ENCODE assay signal across 21 cellular contexts in genomic region chr2:232483296-232483922, GRCh38. TPM values are rescaled to one million over a fixed set of nuclear protein-coding genes. Genes with fewer than 3 reads are reported as not detected.
DNase-seq lines count a peak whose midpoint lies in the region; ATAC-seq, FAIRE-seq and TF ChIP-seq lines count a peak whose summit lies in the region.
"Had no signal": no experiment of that assay in that cellular context is flagged by ENCODE, and none has a peak within 500 bp of the region (broad histone marks: within the 10 kb centered on the region; RNA-seq: fewer than 3 reads in every experiment).

No MANE protein-coding gene starts in this region.

- POLR2A ChIA-PET in HepG2 (lab: Yijun Ruan, JAX): no interaction called here

- H3K27ac ChIP-seq in HepG2 (ENCODE audit: extremely low read length, insufficient read depth, low read length) (no peak overlapping the region), sigmoid colon (no peak overlapping the region)
- H3K27ac ChIP-seq: GM23248 had no signal

- H3K4me3 ChIP-seq in H7 (ENCODE audit: insufficient read depth, low read depth, low read length) (no peak overlapping the region), HepG2 (replicated peaks in 1 of 3; ENCODE audit: insufficient read depth in 1 of 3, low read depth in 2 of 3, low read length in 3 of 3) (no peak overlapping the region), sigmoid colon (no peak overlapping the region)
- H3K4me3 ChIP-seq: GM12878, GM23248 had no signal

- no peaks in the 10 kb centered on the region; the same call in 1 of the 2 replicates for H4K20me1 ChIP-seq in HepG2 (ENCODE audit: insufficient read depth, low read length)

- BruUV-seq in HepG2 (replicated peaks; lab: Mats Ljungman, UMichigan): no TSS peak

- H3K79me2 ChIP-seq in HepG2 (ENCODE audit: insufficient read depth, low read length): no peaks in the 10 kb centered on the region

- no peak overlapping the region for H3K4me2 ChIP-seq in HepG2 (ENCODE audit: low read depth, low read length)

- TF ChIP-seq RAD21 in HepG2 (CRISPR knock-in tag; IDR thresholded peaks at IDR 0.05): no peak

- in situ Hi-C loops in HepG2 (cut with HindIII; ENCODE audit: extremely low pct_ligation_motif_present, low pct_unique_long_range_greater_than_20kb): no loop called here

- H3K9ac ChIP-seq in HepG2 (ENCODE audit: insufficient read depth, low read depth, low read length): no peak overlapping the region
- H3K9ac ChIP-seq: GM23248 had no signal

- H3K27me3 ChIP-seq in H7 (ENCODE audit: control insufficient read depth, insufficient read depth, low read length) (peaks cover 41% of the 10 kb centered on the region), HepG2 (ENCODE audit: control insufficient read depth in 1 of 2, insufficient read depth in 2 of 2, low read length in 2 of 2) (peaks cover 29 to 88% of the 10 kb centered on the region in 2 experiments), sigmoid colon (peaks cover 26 to 70% (median 38%) of the 10 kb centered on the region in 3 donors)

- WGBS in HepG2 (ENCODE audit: low lambda C conversion rate): 29% methylated on average over 3 of the region's 10 CpGs
- WGBS in sigmoid colon, 2 donors: 88 to 89% methylated on average over 10 of the region's 10 CpGs

- no peak overlapping the region for H2AFZ ChIP-seq in HepG2 (ENCODE audit: low read length)
- H2AFZ ChIP-seq: GM23248 had no signal

- no peak for TF ChIP-seq POLR2A in HepG2 (IDR thresholded peaks at IDR 0.05; ENCODE audit: insufficient read depth in 1 of 2, low read depth in 2 of 2, low read length in 2 of 2)
- no peak for TF ChIP-seq POLR2A in sigmoid colon (IDR thresholded peaks at IDR 0.05)

- CTCF ChIA-PET in HepG2 (lab: Yijun Ruan, JAX; ENCODE audit: low intra/inter-chr PET ratio, low total read pairs): no interaction called here

- no peak for FAIRE-seq in HepG2 (lab: Jason Lieb, UNC)
- FAIRE-seq: GM12878 had no signal

- DNase-seq in activated effector memory CD4-positive, alpha-beta T cell treated with anti-CD3 and anti-CD28 coated beads, Interleukin-2, amount 50 U/mL, for 16 hours: peak; percentile 55
- DNase-seq in activated effector memory CD4-positive, alpha-beta T cell treated with Interleukin-2 at 50 U/mL for 16 hours: no peak
- DNase-seq in H7 (peak; percentile 43), HepG2 (ENCODE audit: low spot score) (no peak), sigmoid colon (peak; percentile 48), COR-L47 (lab: John Stamatoyannopoulos, UW) (no peak)
- no peak for DNase-seq in stimulated activated CD4-positive, alpha-beta T cell treated with anti-CD3 and anti-CD28 coated beads, Interleukin-15, amount 100 ng/mL, for 24 hours
- DNase-seq: C1 segment of cervical spinal cord, DMS 273 treated with DMSO at 0.1 percent for 48 hours, GDM1, GM23248, KG1, NCI-H1436, NCI-H2029 treated with DMSO at 0.1 percent for 48 hours, NCI-H2171 treated with DMSO at 0.1 percent for 48 hours, NCI-H748 treated with DMSO at 0.1 percent for 48 hours, OCI-M1 had no signal

- TF ChIP-seq CTCF in HepG2 (CRISPR knock-in tag; IDR thresholded peaks at IDR 0.05): no peak
- TF ChIP-seq CTCF in sigmoid colon (IDR thresholded peaks at IDR 0.05): no peak

- ATAC-seq in HepG2: no peak
- ATAC-seq: GM12878 had no signal

- H3K36me3 ChIP-seq in H7 (replicated peaks; ENCODE audit: control insufficient read depth, insufficient read depth, low read length) (no peaks in the 10 kb centered on the region), HepG2 (replicated peaks in 1 of 2; ENCODE audit: control insufficient read depth in 1 of 2, insufficient read depth in 2 of 2, low read length in 2 of 2) (no peaks in the 10 kb centered on the region), sigmoid colon (no peaks in the 10 kb centered on the region)

- H3K4me1 ChIP-seq in HepG2 (ENCODE audit: insufficient read depth, low read length) (no peaks in the 10 kb centered on the region), sigmoid colon (peaks cover 0 to 12% (median 10%) of the 10 kb centered on the region in 4 donors)

- TF ChIP-seq EP300 in HepG2 (IDR thresholded peaks at IDR 0.05; ENCODE audit: low read depth in 2 of 2, low read length in 2 of 2): no peak
- TF ChIP-seq EP300 in HepG2 (CRISPR knock-in tag; IDR thresholded peaks at IDR 0.05; ENCODE audit: borderline replicate concordance): no peak
- no peak for TF ChIP-seq EP300 in sigmoid colon (IDR thresholded peaks at IDR 0.05)

- H3K9me3 ChIP-seq in HepG2 (ENCODE audit: low read length) (no peaks in the 10 kb centered on the region), sigmoid colon (no peaks in the 10 kb centered on the region)

- intact Hi-C loops in HepG2 (cut with micrococcal nuclease; ENCODE audit: unreplicated experiment) (no loop called here), sigmoid colon (cut with DNase I) (no loop called here)

RNA-seq across cellular contexts. Expression of gene ECEL1, which starts 4.2 kb away (rescaled TPM):
- total RNA-seq in H7 (2014; rRNA removed; shearing (Covaris generic)): 12.5 and 17.2 TPM in 2 replicates
- not detected in 2 replicates for total RNA-seq in HepG2 (2016; rRNA removed; fragmentation: Illumina TruSeq; extraction: Trizol)
- not detected in 2 replicates for total RNA-seq in HepG2 (2016; cell fraction: cytosol; rRNA removed; fragmentation: Illumina TruSeq; extraction: Trizol; ENCODE audit: low read depth)
- not detected in 2 replicates for total RNA-seq in HepG2 (2016; cell fraction: insoluble cytoplasmic fraction; rRNA removed; fragmentation: Illumina TruSeq; extraction: Trizol)
- not detected in 2 replicates for total RNA-seq in HepG2 (2016; cell fraction: membrane; rRNA removed; fragmentation: Illumina TruSeq; extraction: Trizol)
- not detected in 2 replicates for total RNA-seq in HepG2 (2016; cell fraction: nucleus; rRNA removed; fragmentation: Illumina TruSeq; extraction: Trizol)
- polyA plus RNA-seq in HepG2 (2011; rRNA removed): not detected in 2 replicates
- polyA plus RNA-seq in HepG2 (2011; cell fraction: cytosol; rRNA removed): 0.06 TPM in 1 of 2 replicates, not detected in the other
- polyA plus RNA-seq in HepG2 (2011; cell fraction: nucleus; rRNA removed): 0.05 TPM in 1 of 2 replicates, not detected in the other
- polyA plus RNA-seq in HepG2 (2012): not detected in 2 replicates
- polyA plus RNA-seq in HepG2 (2016; cell fraction: cytosol; fragmentation: Illumina TruSeq; extraction: Trizol; ENCODE audit: low read depth): not detected in 2 replicates
- polyA plus RNA-seq in HepG2 (2016; cell fraction: insoluble cytoplasmic fraction; fragmentation: Illumina TruSeq; extraction: Trizol; ENCODE audit: low read depth): not detected in 2 replicates
- not detected in 2 replicates for polyA plus RNA-seq in HepG2 (2016; cell fraction: membrane; fragmentation: Illumina TruSeq; extraction: Trizol; ENCODE audit: low read depth)
- polyA plus RNA-seq in HepG2 (2016; cell fraction: nucleus; fragmentation: Illumina TruSeq; extraction: Trizol; ENCODE audit: insufficient read depth, low read depth): not detected in 2 replicates
- polyA minus RNA-seq in HepG2 (2011; rRNA and poly(A)+ RNA removed; ENCODE audit: low replicate concordance): not detected in 2 replicates
- not detected in 2 replicates for polyA minus RNA-seq in HepG2 (2011; cell fraction: cytosol; rRNA and poly(A)+ RNA removed)
- polyA minus RNA-seq in HepG2 (2011; cell fraction: nucleus; rRNA and poly(A)+ RNA removed): not detected in 2 replicates
- 1 to 10 TPM in 2 of 4 donors, under 1 TPM in 2; 0.16 to 6.1 (median 1.0) TPM for total RNA-seq in sigmoid colon
- polyA plus RNA-seq in sigmoid colon: under 1 TPM in 1 of 3 donors, not detected in 2; 0.61 TPM
- total RNA-seq: GM12878, RPMI7951 had no signal
- polyA plus RNA-seq: GM12878, GM23248 had no signal

RNA-seq across cellular contexts. Expression of gene ALPI, which starts 27.5 kb away (rescaled TPM):
- 0.10 TPM in 1 of 2 replicates, not detected in the other for total RNA-seq in H7 (2014; rRNA removed; shearing (Covaris generic))
- total RNA-seq in HepG2 (2016; rRNA removed; fragmentation: Illumina TruSeq; extraction: Trizol): not detected in 2 replicates
- not detected in 2 replicates for total RNA-seq in HepG2 (2016; cell fraction: cytosol; rRNA removed; fragmentation: Illumina TruSeq; extraction: Trizol; ENCODE audit: low read depth)
- not detected in 2 replicates for total RNA-seq in HepG2 (2016; cell fraction: insoluble cytoplasmic fraction; rRNA removed; fragmentation: Illumina TruSeq; extraction: Trizol)
- total RNA-seq in HepG2 (2016; cell fraction: membrane; rRNA removed; fragmentation: Illumina TruSeq; extraction: Trizol): not detected in 2 replicates
- total RNA-seq in HepG2 (2016; cell fraction: nucleus; rRNA removed; fragmentation: Illumina TruSeq; extraction: Trizol): not detected in 2 replicates
- polyA plus RNA-seq in HepG2 (2011; rRNA removed): 0.03 TPM in 1 of 2 replicates, not detected in the other
- 0.03 and 0.05 TPM in 2 replicates for polyA plus RNA-seq in HepG2 (2011; cell fraction: cytosol; rRNA removed)
- polyA plus RNA-seq in HepG2 (2011; cell fraction: nucleus; rRNA removed): 0.07 TPM in 1 of 2 replicates, not detected in the other
- polyA plus RNA-seq in HepG2 (2012): not detected in 2 replicates
- not detected in 2 replicates for polyA plus RNA-seq in HepG2 (2016; cell fraction: cytosol; fragmentation: Illumina TruSeq; extraction: Trizol; ENCODE audit: low read depth)
- polyA plus RNA-seq in HepG2 (2016; cell fraction: insoluble cytoplasmic fraction; fragmentation: Illumina TruSeq; extraction: Trizol; ENCODE audit: low read depth): not detected in 2 replicates
- polyA plus RNA-seq in HepG2 (2016; cell fraction: membrane; fragmentation: Illumina TruSeq; extraction: Trizol; ENCODE audit: low read depth): not detected in 2 replicates
- polyA plus RNA-seq in HepG2 (2016; cell fraction: nucleus; fragmentation: Illumina TruSeq; extraction: Trizol; ENCODE audit: insufficient read depth, low read depth): not detected in 2 replicates
- 0.42 TPM in 1 of 2 replicates, not detected in the other for polyA minus RNA-seq in HepG2 (2011; rRNA and poly(A)+ RNA removed; ENCODE audit: low replicate concordance)
- polyA minus RNA-seq in HepG2 (2011; cell fraction: cytosol; rRNA and poly(A)+ RNA removed): not detected in 2 replicates
- polyA minus RNA-seq in HepG2 (2011; cell fraction: nucleus; rRNA and poly(A)+ RNA removed): not detected in 2 replicates
- total RNA-seq in sigmoid colon: not detected
- polyA plus RNA-seq in sigmoid colon: 10 to 100 TPM in 1 of 3 donors, 1 to 10 TPM in 2; 5.3 to 10.2 (median 7.2) TPM
- total RNA-seq: A673, GM12878, GM23248, NCI-H460, RPMI7951 had no signal
- polyA plus RNA-seq: GM12878, GM23248 had no signal

RNA-seq across cellular contexts. Expression of gene PRSS56, which starts 36.8 kb away (rescaled TPM):
- total RNA-seq in H7 (2014; rRNA removed; shearing (Covaris generic)): not detected in 2 replicates
- total RNA-seq in HepG2 (2016; rRNA removed; fragmentation: Illumina TruSeq; extraction: Trizol): not detected in 2 replicates
- total RNA-seq in HepG2 (2016; cell fraction: cytosol; rRNA removed; fragmentation: Illumina TruSeq; extraction: Trizol; ENCODE audit: low read depth): not detected in 2 replicates
- total RNA-seq in HepG2 (2016; cell fraction: insoluble cytoplasmic fraction; rRNA removed; fragmentation: Illumina TruSeq; extraction: Trizol): 0.09 TPM in 1 of 2 replicates, not detected in the other
- not detected in 2 replicates for total RNA-seq in HepG2 (2016; cell fraction: membrane; rRNA removed; fragmentation: Illumina TruSeq; extraction: Trizol)
- not detected in 2 replicates for total RNA-seq in HepG2 (2016; cell fraction: nucleus; rRNA removed; fragmentation: Illumina TruSeq; extraction: Trizol)
- not detected in 2 replicates for polyA plus RNA-seq in HepG2 (2011; rRNA removed)
- not detected in 2 replicates for polyA plus RNA-seq in HepG2 (2011; cell fraction: cytosol; rRNA removed)
- polyA plus RNA-seq in HepG2 (2011; cell fraction: nucleus; rRNA removed): not detected in 2 replicates
- not detected in 2 replicates for polyA plus RNA-seq in HepG2 (2012)
- polyA plus RNA-seq in HepG2 (2016; cell fraction: cytosol; fragmentation: Illumina TruSeq; extraction: Trizol; ENCODE audit: low read depth): not detected in 2 replicates
- polyA plus RNA-seq in HepG2 (2016; cell fraction: insoluble cytoplasmic fraction; fragmentation: Illumina TruSeq; extraction: Trizol; ENCODE audit: low read depth): not detected in 2 replicates
- not detected in 2 replicates for polyA plus RNA-seq in HepG2 (2016; cell fraction: membrane; fragmentation: Illumina TruSeq; extraction: Trizol; ENCODE audit: low read depth)
- not detected in 2 replicates for polyA plus RNA-seq in HepG2 (2016; cell fraction: nucleus; fragmentation: Illumina TruSeq; extraction: Trizol; ENCODE audit: insufficient read depth, low read depth)
- polyA minus RNA-seq in HepG2 (2011; rRNA and poly(A)+ RNA removed; ENCODE audit: low replicate concordance): not detected in 2 replicates
- polyA minus RNA-seq in HepG2 (2011; cell fraction: cytosol; rRNA and poly(A)+ RNA removed): not detected in 2 replicates
- not detected in 2 replicates for polyA minus RNA-seq in HepG2 (2011; cell fraction: nucleus; rRNA and poly(A)+ RNA removed)
- not detected for total RNA-seq in sigmoid colon
- not detected for polyA plus RNA-seq in sigmoid colon
- total RNA-seq: A673, GM12878, GM23248, NCI-H460, RPMI7951 had no signal
- polyA plus RNA-seq: GM12878, GM23248 had no signal

RNA-seq across cellular contexts. Expression of gene CHRND, which starts 42.6 kb away (rescaled TPM):
- total RNA-seq in H7 (2014; rRNA removed; shearing (Covaris generic)): not detected in 2 replicates
- 0.10 TPM in 1 of 2 replicates, not detected in the other for total RNA-seq in HepG2 (2016; rRNA removed; fragmentation: Illumina TruSeq; extraction: Trizol)
- not detected in 2 replicates for total RNA-seq in HepG2 (2016; cell fraction: cytosol; rRNA removed; fragmentation: Illumina TruSeq; extraction: Trizol; ENCODE audit: low read depth)
- not detected in 2 replicates for total RNA-seq in HepG2 (2016; cell fraction: insoluble cytoplasmic fraction; rRNA removed; fragmentation: Illumina TruSeq; extraction: Trizol)
- total RNA-seq in HepG2 (2016; cell fraction: membrane; rRNA removed; fragmentation: Illumina TruSeq; extraction: Trizol): 0.07 and 0.25 TPM in 2 replicates
- total RNA-seq in HepG2 (2016; cell fraction: nucleus; rRNA removed; fragmentation: Illumina TruSeq; extraction: Trizol): not detected in 2 replicates
- 0.13 and 0.18 TPM in 2 replicates for polyA plus RNA-seq in HepG2 (2011; rRNA removed)
- 0.08 and 0.14 TPM in 2 replicates for polyA plus RNA-seq in HepG2 (2011; cell fraction: cytosol; rRNA removed)
- polyA plus RNA-seq in HepG2 (2011; cell fraction: nucleus; rRNA removed): 0.12 and 0.24 TPM in 2 replicates
- polyA plus RNA-seq in HepG2 (2012): 0.13 and 0.32 TPM in 2 replicates
- polyA plus RNA-seq in HepG2 (2016; cell fraction: cytosol; fragmentation: Illumina TruSeq; extraction: Trizol; ENCODE audit: low read depth): 0.10 and 0.12 TPM in 2 replicates
- not detected in 2 replicates for polyA plus RNA-seq in HepG2 (2016; cell fraction: insoluble cytoplasmic fraction; fragmentation: Illumina TruSeq; extraction: Trizol; ENCODE audit: low read depth)
- polyA plus RNA-seq in HepG2 (2016; cell fraction: membrane; fragmentation: Illumina TruSeq; extraction: Trizol; ENCODE audit: low read depth): 0.11 and 0.52 TPM in 2 replicates
- polyA plus RNA-seq in HepG2 (2016; cell fraction: nucleus; fragmentation: Illumina TruSeq; extraction: Trizol; ENCODE audit: insufficient read depth, low read depth): 0.26 TPM in 1 of 2 replicates, not detected in the other
- polyA minus RNA-seq in HepG2 (2011; rRNA and poly(A)+ RNA removed; ENCODE audit: low replicate concordance): 0.28 TPM in 1 of 2 replicates, not detected in the other
- not detected in 2 replicates for polyA minus RNA-seq in HepG2 (2011; cell fraction: cytosol; rRNA and poly(A)+ RNA removed)
- polyA minus RNA-seq in HepG2 (2011; cell fraction: nucleus; rRNA and poly(A)+ RNA removed): not detected in 2 replicates
- total RNA-seq in sigmoid colon: not detected
- polyA plus RNA-seq in sigmoid colon: not detected
- total RNA-seq: A673, GM12878, GM23248, RPMI7951 had no signal
- polyA plus RNA-seq: GM12878, GM23248 had no signal

RNA-seq across cellular contexts. Expression of gene CHRNG, which starts 56.1 kb away (rescaled TPM):
- not detected in 2 replicates for total RNA-seq in H7 (2014; rRNA removed; shearing (Covaris generic))
- total RNA-seq in HepG2 (2016; rRNA removed; fragmentation: Illumina TruSeq; extraction: Trizol): not detected in 2 replicates
- total RNA-seq in HepG2 (2016; cell fraction: cytosol; rRNA removed; fragmentation: Illumina TruSeq; extraction: Trizol; ENCODE audit: low read depth): not detected in 2 replicates
- total RNA-seq in HepG2 (2016; cell fraction: insoluble cytoplasmic fraction; rRNA removed; fragmentation: Illumina TruSeq; extraction: Trizol): not detected in 2 replicates
- total RNA-seq in HepG2 (2016; cell fraction: membrane; rRNA removed; fragmentation: Illumina TruSeq; extraction: Trizol): not detected in 2 replicates
- not detected in 2 replicates for total RNA-seq in HepG2 (2016; cell fraction: nucleus; rRNA removed; fragmentation: Illumina TruSeq; extraction: Trizol)
- not detected in 2 replicates for polyA plus RNA-seq in HepG2 (2011; rRNA removed)
- polyA plus RNA-seq in HepG2 (2011; cell fraction: cytosol; rRNA removed): not detected in 2 replicates
- not detected in 2 replicates for polyA plus RNA-seq in HepG2 (2011; cell fraction: nucleus; rRNA removed)
- 0.05 and 0.21 TPM in 2 replicates for polyA plus RNA-seq in HepG2 (2012)
- not detected in 2 replicates for polyA plus RNA-seq in HepG2 (2016; cell fraction: cytosol; fragmentation: Illumina TruSeq; extraction: Trizol; ENCODE audit: low read depth)
- not detected in 2 replicates for polyA plus RNA-seq in HepG2 (2016; cell fraction: insoluble cytoplasmic fraction; fragmentation: Illumina TruSeq; extraction: Trizol; ENCODE audit: low read depth)
- not detected in 2 replicates for polyA plus RNA-seq in HepG2 (2016; cell fraction: membrane; fragmentation: Illumina TruSeq; extraction: Trizol; ENCODE audit: low read depth)
- polyA plus RNA-seq in HepG2 (2016; cell fraction: nucleus; fragmentation: Illumina TruSeq; extraction: Trizol; ENCODE audit: insufficient read depth, low read depth): not detected in 2 replicates
- polyA minus RNA-seq in HepG2 (2011; rRNA and poly(A)+ RNA removed; ENCODE audit: low replicate concordance): not detected in 2 replicates
- not detected in 2 replicates for polyA minus RNA-seq in HepG2 (2011; cell fraction: cytosol; rRNA and poly(A)+ RNA removed)
- polyA minus RNA-seq in HepG2 (2011; cell fraction: nucleus; rRNA and poly(A)+ RNA removed): not detected in 2 replicates
- total RNA-seq in sigmoid colon: not detected
- polyA plus RNA-seq in sigmoid colon: not detected
- total RNA-seq: A673, GM12878, GM23248, NCI-H460, RPMI7951 had no signal
- polyA plus RNA-seq: GM23248 had no signal

Comparison
In these comparisons a context has a peak if more than half of its experiments do, and no peak if none do; other contexts are left out.
1. DNase-seq: peak in activated effector memory CD4-positive, alpha-beta T cell treated with anti-CD3 and anti-CD28 coated beads, Interleukin-2, amount 50 U/mL, for 16 hours (single experiment), H7 (single experiment) and sigmoid colon (single experiment); none in activated effector memory CD4-positive, alpha-beta T cell treated with Interleukin-2 at 50 U/mL for 16 hours (single experiment), HepG2 (single experiment), stimulated activated CD4-positive, alpha-beta T cell treated with anti-CD3 and anti-CD28 coated beads, Interleukin-15, amount 100 ng/mL, for 24 hours (single experiment) and COR-L47 (single experiment).